In genomic region chr16:5468488-5468887, GRCh38 we compare ENCODE assay signal across 28 cellular contexts.
"Had no signal": no experiment of that assay in that cellular context is flagged by ENCODE, and none has a peak within 500 bp of the region (broad histone marks: within the 10 kb centered on the region; RNA-seq: fewer than 3 reads in every experiment).

No MANE protein-coding gene starts in this region.

- FAIRE-seq: colon, endometrium, endothelial cell of umbilical vein, frontal cortex had no signal

- H3K4me3 ChIP-seq: colonic mucosa, coronary artery, dorsolateral prefrontal cortex, esophagus muscularis mucosa, esophagus squamous epithelium, gastrocnemius medialis, gastroesophageal sphincter, heart left ventricle, heart right ventricle had no signal

- H3K36me3 ChIP-seq: colonic mucosa, esophagus muscularis mucosa, esophagus squamous epithelium, gastrocnemius medialis, gastroesophageal sphincter, heart left ventricle, heart right ventricle had no signal

- H3K9me3 ChIP-seq: colonic mucosa, esophagus squamous epithelium, gastrocnemius medialis had no signal

- H3K27me3 ChIP-seq: colonic mucosa, foreskin keratinocyte, gastrocnemius medialis had no signal

- H3K27ac ChIP-seq: colonic mucosa, coronary artery, dorsolateral prefrontal cortex, epithelial cell of prostate, esophagus muscularis mucosa, esophagus squamous epithelium, foreskin keratinocyte, gastrocnemius medialis, gastroesophageal sphincter, heart left ventricle, heart right ventricle had no signal

- DNase-seq: colonic mucosa; cortex of kidney; dermis blood vessel endothelial cell; dorsolateral prefrontal cortex; effector CD4-positive, alpha-beta T cell; effector CD8-positive, alpha-beta T cell; effector memory CD4-positive, alpha-beta T cell; effector memory CD8-positive, alpha-beta T cell; endodermal cell; erythroblast; esophagus squamous epithelium; foreskin fibroblast; foreskin keratinocyte; foreskin melanocyte; gastrocnemius medialis; glutamatergic neuron; head of caudate nucleus; heart left ventricle; heart right ventricle had no signal

- H3K4me1 ChIP-seq: colonic mucosa, esophagus muscularis mucosa, esophagus squamous epithelium, foreskin keratinocyte, gastrocnemius medialis, gastroesophageal sphincter, heart left ventricle, heart right ventricle had no signal

- ATAC-seq: effector memory CD8-positive, alpha-beta T cell; esophagus mucosa; foreskin keratinocyte; gastrocnemius medialis; gastroesophageal sphincter; heart left ventricle; heart right ventricle had no signal
